Comparison of ENCODE assay signal across 27 cellular contexts in the genomic region with DNA sequence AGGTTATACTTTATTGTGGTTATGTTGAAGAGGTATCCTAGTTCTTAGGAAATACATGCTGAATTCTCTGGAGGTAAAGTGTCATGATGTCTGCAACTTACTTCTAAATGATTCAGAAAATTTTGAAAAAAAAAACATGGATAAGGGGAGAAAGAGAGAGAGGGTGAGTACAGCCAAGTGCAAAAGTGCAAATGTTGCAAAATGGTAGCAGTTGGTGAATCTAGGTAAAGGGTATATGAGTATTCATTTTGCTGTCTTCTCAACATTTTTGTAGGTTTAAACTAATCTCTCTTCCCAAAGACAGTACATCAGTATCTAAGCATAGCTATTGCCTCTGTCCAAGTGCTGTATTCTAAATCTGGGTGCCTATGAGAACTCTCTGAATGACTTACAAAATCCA.
"Had no signal": no experiment of that assay in that cellular context is flagged by ENCODE, and none has a peak within 500 bp of the region (broad histone marks: within the 10 kb centered on the region; RNA-seq: fewer than 3 reads in every experiment).

No MANE protein-coding gene starts in this region.

- H3K27me3 ChIP-seq: stomach, suprapubic skin, testis, thyroid gland, tibial artery, tibial nerve, transverse colon, upper lobe of left lung, uterus, vagina had no signal

- H3K4me1 ChIP-seq: stomach, suprapubic skin, testis, thyroid gland, tibial artery, tibial nerve, transverse colon, upper lobe of left lung, upper lobe of right lung, uterus, vagina had no signal

- H3K4me3 ChIP-seq: stomach, suprapubic skin, testis, thoracic aorta, thyroid gland, tibial artery, tibial nerve, transverse colon, upper lobe of left lung, upper lobe of right lung, uterus, vagina had no signal

- ATAC-seq: stimulated activated effector memory CD8-positive, alpha-beta T cell treated with anti-CD3 and anti-CD28 coated beads, Interleukin-12 subunit alpha, Interleukin-12 subunit beta, amount 100 ng/mL, for 72 hours; stimulated activated memory B cell treated with anti-CD40 and anti-IgM and Interleukin-4, amounts not matched to agents 10 μg/mL and 1 μg/mL and 100 μg/mL, for 72 hours; stimulated activated naive B cell treated with anti-CD40 and anti-IgM and Interleukin-4, amounts not matched to agents 10 μg/mL and 1 μg/mL and 100 μg/mL, for 72 hours; stimulated activated naive CD8-positive, alpha-beta T cell treated with anti-CD3 and anti-CD28 coated beads, Interleukin-15, amount 100 ng/mL, for 72 hours; stimulated activated naive CD8-positive, alpha-beta T cell treated with anti-CD3 and anti-CD28 coated beads, Interleukin-15, Interleukin-2, amounts not matched to agents 100 U/mL and 50 U/mL, for 24 hours; upper lobe of right lung had no signal

- FAIRE-seq: urothelium cell line had no signal

- DNase-seq: stimulated activated CD4-positive, alpha-beta T cell treated with anti-CD3 and anti-CD28 coated beads, Interleukin-2, amount 100 ng/mL, for 48 hours; stimulated activated CD4-positive, alpha-beta T cell treated with anti-CD3 and anti-CD28 coated beads, Interleukin-4, amount 100 ng/mL, for 1 hour; stimulated activated CD4-positive, alpha-beta T cell treated with anti-CD3 and anti-CD28 coated beads, Interleukin-4, amount 100 ng/mL, for 24 hours; stimulated activated CD4-positive, alpha-beta T cell treated with anti-CD3 and anti-CD28 coated beads, Interleukin-4, amount 100 ng/mL, for 4 hours; stimulated activated CD8-positive, alpha-beta memory T cell treated with anti-CD3 and anti-CD28 coated beads, Interleukin-4, amount 100 ng/mL, for 48 hours; stimulated activated naive B cell treated with anti-CD40 and anti-IgM and Interleukin-4, amounts not matched to agents 10 μg/mL and 1 μg/mL and 100 μg/mL, for 72 hours; stimulated activated naive CD4-positive, alpha-beta T cell; stimulated activated naive CD4-positive, alpha-beta T cell treated with Interleukin-2 at 50 U/mL for 16 hours; stimulated activated naive CD8-positive, alpha-beta T cell treated with anti-CD3 and anti-CD28 coated beads, Interleukin-15, amount 100 ng/mL, for 72 hours; stimulated activated naive CD8-positive, alpha-beta T cell treated with anti-CD3 and anti-CD28 coated beads, Interleukin-15, Interleukin-2, amounts not matched to agents 100 U/mL and 50 U/mL, for 24 hours; stomach; substantia nigra; testis; thyroid gland; tibial artery; transverse colon; trophoblast cell; upper lobe of left lung; upper lobe of right lung; uterus had no signal

- H3K9me3 ChIP-seq: stomach, suprapubic skin, testis, thoracic aorta, thyroid gland, tibial artery, tibial nerve, transverse colon, upper lobe of left lung, upper lobe of right lung, uterus, vagina had no signal

- H3K36me3 ChIP-seq: stomach, suprapubic skin, thoracic aorta, thyroid gland, tibial artery, tibial nerve, transverse colon, upper lobe of left lung, upper lobe of right lung, uterus, vagina had no signal

- H3K27ac ChIP-seq: stomach, suprapubic skin, testis, thoracic aorta, thyroid gland, tibial artery, tibial nerve, transverse colon, upper lobe of left lung, upper lobe of right lung, uterus, vagina had no signal
